13 cellular contexts compared by ENCODE assay signal in the genomic region with DNA sequence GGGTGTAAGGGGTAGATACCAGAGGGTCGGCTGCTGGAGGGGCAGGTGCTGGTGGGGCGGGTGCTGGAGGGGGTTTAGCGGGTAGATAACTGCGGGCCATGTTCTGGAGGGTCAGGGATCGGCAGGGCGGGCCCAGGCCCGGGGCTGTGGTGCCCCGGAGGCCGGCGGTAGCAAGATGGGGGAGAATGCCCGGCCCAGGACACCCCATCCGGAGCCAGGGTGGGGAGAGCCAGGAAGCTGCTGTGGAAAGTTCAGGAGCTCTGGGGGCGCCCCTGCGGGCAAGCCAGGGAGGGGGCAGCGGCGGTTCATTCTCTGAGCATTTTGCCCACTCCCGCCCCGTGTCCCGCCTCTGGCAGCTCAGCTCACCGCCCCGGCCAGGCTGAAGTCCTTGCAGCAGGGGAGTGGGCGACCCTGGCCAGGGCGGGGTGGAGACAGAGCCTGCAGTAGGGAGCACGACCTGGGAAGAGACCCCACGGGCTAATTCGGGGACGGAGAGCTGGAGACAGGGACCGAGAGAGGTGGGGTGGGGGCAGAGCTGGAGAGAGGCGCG. TPM values are rescaled to one million over a fixed set of nuclear protein-coding genes. Genes with fewer than 3 reads are reported as not detected.
A peak's percentile ranks its signal among the peaks of the same experiment; 100 is the strongest.
DNase-seq lines count a peak whose midpoint lies in the region; ATAC-seq, FAIRE-seq and TF ChIP-seq lines count a peak whose summit lies in the region.
"Had no signal": no experiment of that assay in that cellular context is flagged by ENCODE, and none has a peak within 500 bp of the region (broad histone marks: within the 10 kb centered on the region; RNA-seq: fewer than 3 reads in every experiment).

No MANE protein-coding gene starts in this region.

- TF ChIP-seq POLR2A in GM12892 (IDR thresholded peaks at IDR 0.05; ENCODE audit: low read depth, low read length) = no peak

- peaks cover 13% of the 10 kb centered on the region for H3K4me1 ChIP-seq in lower lobe of right lung
- H3K4me1 ChIP-seq: foreskin keratinocyte had no signal

- DNase-seq in activated naive CD8-positive, alpha-beta T cell treated with anti-CD3 and anti-CD28 coated beads, Interleukin-2, amount 50 U/mL, for 24 hours = no peak
- no peak for DNase-seq in activated naive CD8-positive, alpha-beta T cell treated with anti-CD3 and anti-CD28 coated beads for 36 hours
- no peak for DNase-seq in lower lobe of right lung
- no peak for DNase-seq in type B pancreatic cell (ENCODE audit: extremely low spot score, unreplicated experiment)
- no peak for DNase-seq in GM12892 (ENCODE audit: insufficient read length)
- DNase-seq in head of caudate nucleus = no peak
- DNase-seq: AML-193, foreskin keratinocyte had no signal

- no peak overlapping the region for H3K27ac Mint-ChIP-seq in activated naive CD8-positive, alpha-beta T cell
- H3K27ac Mint-ChIP-seq in activated naive CD8-positive, alpha-beta T cell treated with anti-CD3 and anti-CD28 coated beads, Interleukin-2, amount 50 U/mL, for 24 hours = no peak overlapping the region
- no peak overlapping the region for H3K27ac Mint-ChIP-seq in activated naive CD8-positive, alpha-beta T cell treated with anti-CD3 and anti-CD28 coated beads for 36 hours
- H3K27ac Mint-ChIP-seq in type B pancreatic cell = no peak overlapping the region
- H3K27ac Mint-ChIP-seq: activated CD8-positive, alpha-beta T cell treated with anti-CD3 and anti-CD28 coated beads for 36 hours; natural killer cell treated with Interleukin-12 subunit alpha and Interleukin-12 subunit beta and Interleukin-15 and Interleukin-18, amount 100 ng/mL, for 72 hours had no signal

- no peak overlapping the region for H3K27ac ChIP-seq in lower lobe of right lung
- H3K27ac ChIP-seq: foreskin keratinocyte, RWPE1 had no signal

- H3K27me3 ChIP-seq in lower lobe of right lung (ENCODE audit: low read depth) = peaks cover 33% of the 10 kb centered on the region

- H3K9me3 ChIP-seq in lower lobe of right lung = peaks cover 13% of the 10 kb centered on the region

- ATAC-seq in activated naive CD8-positive, alpha-beta T cell treated with anti-CD3 and anti-CD28 coated beads, Interleukin-2, amount 50 U/mL, for 24 hours = no peak
- ATAC-seq in lower lobe of right lung = peak; percentile 69
- ATAC-seq in GM18858 (IDR thresholded peaks at IDR 0.05; ENCODE audit: unreplicated experiment) = no peak

- H3K9me3 Mint-ChIP-seq in activated naive CD8-positive, alpha-beta T cell (ENCODE audit: low read depth) = peaks cover 8% of the 10 kb centered on the region
- H3K9me3 Mint-ChIP-seq in activated naive CD8-positive, alpha-beta T cell treated with anti-CD3 and anti-CD28 coated beads, Interleukin-2, amount 50 U/mL, for 24 hours = peaks cover 27% of the 10 kb centered on the region
- peaks cover 34% of the 10 kb centered on the region for H3K9me3 Mint-ChIP-seq in activated naive CD8-positive, alpha-beta T cell treated with anti-CD3 and anti-CD28 coated beads for 36 hours
- H3K9me3 Mint-ChIP-seq in type B pancreatic cell = peaks cover 4% of the 10 kb centered on the region

- peaks cover 11% of the 10 kb centered on the region for H3K36me3 Mint-ChIP-seq in activated naive CD8-positive, alpha-beta T cell
- peaks cover 15% of the 10 kb centered on the region for H3K36me3 Mint-ChIP-seq in activated naive CD8-positive, alpha-beta T cell treated with anti-CD3 and anti-CD28 coated beads, Interleukin-2, amount 50 U/mL, for 24 hours (ENCODE audit: low read depth)
- peaks cover 17% of the 10 kb centered on the region for H3K36me3 Mint-ChIP-seq in activated naive CD8-positive, alpha-beta T cell treated with anti-CD3 and anti-CD28 coated beads for 36 hours
- H3K36me3 Mint-ChIP-seq in type B pancreatic cell = no peaks in the 10 kb centered on the region

- peaks cover 31% of the 10 kb centered on the region for H3K27me3 Mint-ChIP-seq in activated naive CD8-positive, alpha-beta T cell
- H3K27me3 Mint-ChIP-seq in activated naive CD8-positive, alpha-beta T cell treated with anti-CD3 and anti-CD28 coated beads, Interleukin-2, amount 50 U/mL, for 24 hours = peaks cover 50% of the 10 kb centered on the region
- peaks cover 60% of the 10 kb centered on the region for H3K27me3 Mint-ChIP-seq in activated naive CD8-positive, alpha-beta T cell treated with anti-CD3 and anti-CD28 coated beads for 36 hours
- peaks cover 50% of the 10 kb centered on the region for H3K27me3 Mint-ChIP-seq in type B pancreatic cell

- H3K4me3 ChIP-seq in lower lobe of right lung = peak overlapping the region; percentile 54

- FAIRE-seq in GM12892 (lab: Jason Lieb, UNC) = no peak

- TF ChIP-seq CTCF in lower lobe of right lung (IDR thresholded peaks at IDR 0.05) = no peak
- no peak for TF ChIP-seq CTCF in type B pancreatic cell (conservative IDR thresholded peaks at IDR 0.05)

- H3K4me3 Mint-ChIP-seq in activated naive CD8-positive, alpha-beta T cell = peak overlapping the region; percentile 57
- H3K4me3 Mint-ChIP-seq in activated naive CD8-positive, alpha-beta T cell treated with anti-CD3 and anti-CD28 coated beads, Interleukin-2, amount 50 U/mL, for 24 hours = no peak overlapping the region
- peak overlapping the region; percentile 58 for H3K4me3 Mint-ChIP-seq in activated naive CD8-positive, alpha-beta T cell treated with anti-CD3 and anti-CD28 coated beads for 36 hours
- H3K4me3 Mint-ChIP-seq in type B pancreatic cell = peak overlapping the region; percentile 47
- H3K4me3 Mint-ChIP-seq: natural killer cell treated with Interleukin-12 subunit alpha and Interleukin-12 subunit beta and Interleukin-15 and Interleukin-18, amount 100 ng/mL, for 72 hours had no signal

- intact Hi-C loops in lower lobe of right lung (cut with DNase I) = no loop called here
- intact Hi-C loops in head of caudate nucleus (cut with DNase I) = no loop called here

- no peaks in the 10 kb centered on the region for H3K36me3 ChIP-seq in lower lobe of right lung

- peaks cover 15% of the 10 kb centered on the region for H3K4me1 Mint-ChIP-seq in activated naive CD8-positive, alpha-beta T cell (ENCODE audit: low read depth)
- peaks cover 13% of the 10 kb centered on the region for H3K4me1 Mint-ChIP-seq in activated naive CD8-positive, alpha-beta T cell treated with anti-CD3 and anti-CD28 coated beads, Interleukin-2, amount 50 U/mL, for 24 hours
- H3K4me1 Mint-ChIP-seq in activated naive CD8-positive, alpha-beta T cell treated with anti-CD3 and anti-CD28 coated beads for 36 hours = peaks cover 6% of the 10 kb centered on the region
- H3K4me1 Mint-ChIP-seq in type B pancreatic cell (ENCODE audit: unreplicated experiment) = no peaks in the 10 kb centered on the region

RNA-seq across cellular contexts. Expression of a gene that starts 0.5 kb away (rescaled TPM):
- total RNA-seq in activated naive CD8-positive, alpha-beta T cell treated with anti-CD3 and anti-CD28 coated beads for 36 hours = not detected
- 6.3 TPM for total RNA-seq in lower lobe of right lung
- 3.0 and 5.6 TPM in 2 replicates for total RNA-seq in type B pancreatic cell (ENCODE audit: low replicate concordance)
- not detected for polyA plus RNA-seq in GM12892 (2012; ENCODE audit: missing spikeins)
- total RNA-seq: activated CD8-positive, alpha-beta T cell treated with anti-CD3 and anti-CD28 coated beads for 36 hours; foreskin keratinocyte; natural killer cell treated with Interleukin-12 subunit alpha and Interleukin-12 subunit beta and Interleukin-15 and Interleukin-18, amount 100 ng/mL, for 72 hours had no signal
- polyA plus RNA-seq: foreskin keratinocyte had no signal

RNA-seq across cellular contexts. Expression of a gene that starts 14.8 kb away (rescaled TPM):
- 10 to 100 TPM; 22.1 to 23.0 TPM for total RNA-seq in activated naive CD8-positive, alpha-beta T cell treated with anti-CD3 and anti-CD28 coated beads for 36 hours
- total RNA-seq in lower lobe of right lung (25.9 TPM), type B pancreatic cell (ENCODE audit: low replicate concordance) (25.9 and 36.8 TPM in 2 replicates)
- polyA plus RNA-seq in GM12892 (2012; ENCODE audit: missing spikeins) = 10.8 TPM

RNA-seq across cellular contexts. Expression of a gene that starts 43.1 kb away (rescaled TPM):
- 10 to 100 TPM; 19.4 to 21.5 TPM for total RNA-seq in activated naive CD8-positive, alpha-beta T cell treated with anti-CD3 and anti-CD28 coated beads for 36 hours
- 25.9 TPM for total RNA-seq in lower lobe of right lung
- total RNA-seq in type B pancreatic cell (ENCODE audit: low replicate concordance) = 48.7 and 55.4 TPM in 2 replicates
- 12.8 TPM for polyA plus RNA-seq in GM12892 (2012; ENCODE audit: missing spikeins)

Comparison
In these comparisons a context has a peak if more than half of its experiments do, and no peak if none do; other contexts are left out.
1. ATAC-seq: peak in lower lobe of right lung (2 of 2); none in activated naive CD8-positive, alpha-beta T cell treated with anti-CD3 and anti-CD28 coated beads, Interleukin-2, amount 50 U/mL, for 24 hours (single experiment) and GM18858 (single experiment).